9 cellular contexts compared by ENCODE assay signal in the genomic region with DNA sequence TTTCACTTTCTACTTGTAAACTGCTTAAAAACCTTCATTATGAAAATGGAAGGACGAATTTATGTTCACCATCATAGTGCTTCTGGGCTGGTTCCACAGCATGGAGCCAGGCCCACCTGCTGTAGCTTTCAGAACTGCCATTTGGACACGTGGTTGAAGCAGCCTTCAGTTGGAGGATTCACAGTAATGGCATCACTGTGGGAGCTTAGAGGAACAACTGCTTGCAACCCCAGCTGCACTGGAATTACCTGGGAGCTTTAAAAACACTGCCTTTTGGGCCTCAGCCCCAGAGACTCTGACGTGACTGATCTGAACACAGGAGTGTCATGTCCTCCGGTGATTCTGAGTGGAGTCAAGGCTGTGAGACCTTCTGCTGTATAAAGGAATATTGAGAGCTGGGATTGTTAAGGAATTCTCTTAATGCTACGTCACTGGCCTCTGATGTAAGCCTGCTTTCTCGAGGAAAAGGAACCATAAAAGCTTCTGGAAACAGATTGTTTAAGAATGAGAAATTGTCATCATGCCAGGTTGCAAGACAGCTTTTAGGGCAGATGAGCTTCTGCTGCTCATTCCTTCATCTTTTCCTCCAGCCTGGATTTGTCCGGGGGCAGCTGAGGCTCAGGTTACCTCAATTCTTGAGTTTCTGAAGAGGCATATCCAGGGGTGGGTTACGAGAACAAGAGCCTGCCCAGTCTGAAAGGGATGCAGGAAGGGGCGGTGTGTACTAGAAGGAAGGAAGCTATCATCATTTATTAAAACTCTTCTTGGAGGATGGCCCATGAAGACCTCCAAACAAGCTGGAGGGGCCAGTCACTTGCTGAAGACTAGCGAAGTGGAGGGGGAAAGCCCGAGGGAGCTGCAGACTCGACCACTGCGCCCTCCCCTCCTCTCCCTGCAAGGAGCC. TPM values are rescaled to one million over a fixed set of nuclear protein-coding genes. Genes with fewer than 3 reads are reported as not detected.
A peak's percentile ranks its signal among the peaks of the same experiment; 100 is the strongest.
DNase-seq lines count a peak whose midpoint lies in the region; ATAC-seq and TF ChIP-seq lines count a peak whose summit lies in the region.
"Had no signal": no experiment of that assay in that cellular context is flagged by ENCODE, and none has a peak within 500 bp of the region (broad histone marks: within the 10 kb centered on the region; RNA-seq: fewer than 3 reads in every experiment).

No MANE protein-coding gene starts in this region.

- H3K79me2 ChIP-seq in neural progenitor cell (ENCODE audit: low read depth) (no peaks in the 10 kb centered on the region), PC-3 (ENCODE audit: low read length) (no peaks in the 10 kb centered on the region)

- H3K4me3 Mint-ChIP-seq in neural progenitor cell: peak overlapping the region; percentile 86

- WGBS in HUES64: 82% methylated on average over 12 of the region's 13 CpGs

- TF ChIP-seq CTCF in AG04449 (IDR thresholded peaks at IDR 0.05; ENCODE audit: insufficient read depth, low read length, missing control alignments): no peak
- no peak for TF ChIP-seq CTCF in neural progenitor cell (IDR thresholded peaks at IDR 0.05)
- no peak for TF ChIP-seq CTCF in PC-3 (conservative IDR thresholded peaks at IDR 0.05; ENCODE audit: low read depth, low read length)
- TF ChIP-seq CTCF in mucosa of descending colon (IDR thresholded peaks at IDR 0.05): no peak

- H3K4me3 ChIP-seq in AG04449 (ENCODE audit: low read depth, low read length): no peak overlapping the region
- H3K4me3 ChIP-seq in HUES64 (ENCODE audit: low read length): peak overlapping the region; percentile 66; the same call in 1 of the 2 replicates
- no peak overlapping the region for H3K4me3 ChIP-seq in neural progenitor cell
- no peak overlapping the region for H3K4me3 ChIP-seq in PC-3 (ENCODE audit: low read length)
- no peak overlapping the region for H3K4me3 ChIP-seq in mucosa of descending colon

- H3K9ac ChIP-seq in HUES64 (ENCODE audit: low read depth, low read length): no peak overlapping the region
- H3K9ac ChIP-seq in neural progenitor cell: no peak overlapping the region
- H3K9ac ChIP-seq in PC-3 (ENCODE audit: low read length): no peak overlapping the region

- H3K4me2 ChIP-seq in neural progenitor cell (no peak overlapping the region), PC-3 (ENCODE audit: low read length) (no peak overlapping the region)

- ATAC-seq in PC-3 (no peak), mucosa of descending colon (no peak)

- H3K9me3 ChIP-seq in HUES64 (ENCODE audit: insufficient read depth, low read depth, low read length): no peaks in the 10 kb centered on the region
- H3K9me3 ChIP-seq in neural progenitor cell (ENCODE audit: low read depth): no peaks in the 10 kb centered on the region
- H3K9me3 ChIP-seq in PC-3 (ENCODE audit: low read length): no peaks in the 10 kb centered on the region
- H3K9me3 ChIP-seq in mucosa of descending colon: peaks cover 6% of the 10 kb centered on the region

- no peak overlapping the region for H3K27ac ChIP-seq in HUES64 (ENCODE audit: low read depth, low read length)
- no peak overlapping the region for H3K27ac ChIP-seq in neural progenitor cell
- H3K27ac ChIP-seq in PC-3 (ENCODE audit: low read length): no peak overlapping the region

- H3K36me3 Mint-ChIP-seq in neural progenitor cell: no peaks in the 10 kb centered on the region

- in situ Hi-C loops in ACHN (cut with HindIII; ENCODE audit: low pct_ligation_motif_present, low pct_unique_long_range_greater_than_20kb, low sequenced_read_pairs): no loop called here

- CTCF ChIA-PET in AG04449 (lab: Yijun Ruan, JAX) (interaction anchor here (0.7 to 5.6 kb wide), 21 partner anchors 10 to 135 kb away, joined by 3 to 40 read pairs (median 3); no protein-coding TSS in a partner anchor), PC-3 (lab: Charles Lee) (interaction anchor here (0.9 kb wide), 1 partner anchor 100 kb away, joined by 3 read pairs; no protein-coding TSS in a partner anchor)

- POLR2A ChIA-PET in AG04449 (lab: Yijun Ruan, JAX): interaction anchor here (0.9 to 1.7 kb wide), 6 partner anchors 19 to 124 kb away, joined by 3 to 6 read pairs (median 3); no protein-coding TSS in a partner anchor
- POLR2A ChIA-PET in PC-3 (lab: Charles Lee; ENCODE audit: unreplicated experiment): no interaction called here

- H3K36me3 ChIP-seq in HUES64 (ENCODE audit: insufficient read depth, low read length) (no peaks in the 10 kb centered on the region), neural progenitor cell (no peaks in the 10 kb centered on the region), PC-3 (ENCODE audit: low read depth, low read length) (no peaks in the 10 kb centered on the region), mucosa of descending colon (ENCODE audit: low read depth) (no peaks in the 10 kb centered on the region)

- H3K27me3 Mint-ChIP-seq in neural progenitor cell (ENCODE audit: insufficient read depth, low read depth): peaks cover 28% of the 10 kb centered on the region

- H2AFZ ChIP-seq in neural progenitor cell (replicated peaks) (no peak overlapping the region), PC-3 (ENCODE audit: low read length) (no peak overlapping the region)

- H3K4me1 ChIP-seq in HUES64 (ENCODE audit: insufficient read depth, low read length) (0 out of 2 replicates have a peak, but pooled peaks cover 4% of the 10 kb centered on the region), neural progenitor cell (peaks cover 4% of the 10 kb centered on the region), PC-3 (ENCODE audit: insufficient read depth, low read length) (peaks cover 8% of the 10 kb centered on the region; the same call in 1 of the 2 replicates), mucosa of descending colon (ENCODE audit: low read depth) (no peaks in the 10 kb centered on the region)

- H3K9me2 ChIP-seq in PC-3 (replicated peaks; ENCODE audit: low read length): no peaks in the 10 kb centered on the region

- H3K27ac Mint-ChIP-seq in neural progenitor cell: no peak overlapping the region

- H3K9me3 Mint-ChIP-seq in neural progenitor cell: peaks cover 19% of the 10 kb centered on the region

- peaks cover 5% of the 10 kb centered on the region for H3F3A ChIP-seq in neural progenitor cell (ENCODE audit: low read depth)
- no peaks in the 10 kb centered on the region for H3F3A ChIP-seq in PC-3 (ENCODE audit: low read length, unreplicated experiment)

- BruUV-seq in PC-3 (replicated peaks; lab: Mats Ljungman, UMichigan): no TSS peak

- intact Hi-C loops in PC-3 (cut with micrococcal nuclease): no loop called here
- intact Hi-C loops in mucosa of descending colon (cut with DNase I, micrococcal nuclease): loop anchor here in 1 of 2 donors (10.0 kb wide), 1 partner anchor 116 kb away; no protein-coding TSS in a partner anchor

- DNase-seq in AG04449 (ENCODE audit: low read depth, low spot score) (peak; percentile 86), fibroblast of gingiva (ENCODE audit: low read depth) (peak; percentile 95), neural progenitor cell (ENCODE audit: low spot score) (no peak), PC-3 (no peak), mucosa of descending colon (no peak), ACHN (no peak), NCI-H774 (lab: John Stamatoyannopoulos, UW) (no peak)
- DNase-seq: activated CD4-positive, alpha-beta T cell treated with anti-CD3 and anti-CD28 coated beads, Interleukin-2, amount 50 U/mL, for 4 hours had no signal

- H4K20me1 ChIP-seq in neural progenitor cell (ENCODE audit: low read depth) (no peaks in the 10 kb centered on the region), PC-3 (ENCODE audit: low read length) (no peaks in the 10 kb centered on the region)

- peaks cover 9% of the 10 kb centered on the region for H3K4me1 Mint-ChIP-seq in neural progenitor cell

- peaks cover 37% of the 10 kb centered on the region for H3K27me3 ChIP-seq in HUES64 (ENCODE audit: insufficient read depth, low read length)
- H3K27me3 ChIP-seq in neural progenitor cell: peaks cover 37% of the 10 kb centered on the region
- H3K27me3 ChIP-seq in PC-3 (ENCODE audit: low read length): no peaks in the 10 kb centered on the region

RNA-seq across cellular contexts. Expression of a gene that starts 1.3 kb away (rescaled TPM):
- 0.40 TPM for polyA plus RNA-seq in HUES64 (2013, experiment 1 of 2)
- 1.3 TPM for polyA plus RNA-seq in HUES64 (2013, experiment 2 of 2)
- total RNA-seq in neural progenitor cell (ENCODE audit: low replicate concordance) (0.34 and 1.7 TPM in 2 replicates), PC-3 (2014; rRNA removed) (0.40 and 0.69 TPM in 2 replicates), mucosa of descending colon (10 to 100 TPM; 17.8 to 40.1 (median 39.1) TPM)

RNA-seq across cellular contexts. Expression of a gene that starts 45.6 kb away (rescaled TPM):
- not detected for polyA plus RNA-seq in HUES64 (2013, experiment 1 of 2)
- not detected for polyA plus RNA-seq in HUES64 (2013, experiment 2 of 2)
- total RNA-seq in neural progenitor cell (ENCODE audit: low replicate concordance): not detected in 2 replicates
- total RNA-seq in PC-3 (2014; rRNA removed): 0.11 TPM in 1 of 2 replicates, not detected in the other
- total RNA-seq in mucosa of descending colon: 1 to 10 TPM; 1.5 to 1.7 (median 1.5) TPM

Comparison
In these comparisons a context has a peak if more than half of its experiments do, and no peak if none do; other contexts are left out.
1. DNase-seq: peak in AG04449 (single experiment) and fibroblast of gingiva (single experiment); none in neural progenitor cell (single experiment), PC-3 (single experiment), mucosa of descending colon (0 of 3), ACHN (single experiment) and NCI-H774 (single experiment).